In the genomic region with DNA sequence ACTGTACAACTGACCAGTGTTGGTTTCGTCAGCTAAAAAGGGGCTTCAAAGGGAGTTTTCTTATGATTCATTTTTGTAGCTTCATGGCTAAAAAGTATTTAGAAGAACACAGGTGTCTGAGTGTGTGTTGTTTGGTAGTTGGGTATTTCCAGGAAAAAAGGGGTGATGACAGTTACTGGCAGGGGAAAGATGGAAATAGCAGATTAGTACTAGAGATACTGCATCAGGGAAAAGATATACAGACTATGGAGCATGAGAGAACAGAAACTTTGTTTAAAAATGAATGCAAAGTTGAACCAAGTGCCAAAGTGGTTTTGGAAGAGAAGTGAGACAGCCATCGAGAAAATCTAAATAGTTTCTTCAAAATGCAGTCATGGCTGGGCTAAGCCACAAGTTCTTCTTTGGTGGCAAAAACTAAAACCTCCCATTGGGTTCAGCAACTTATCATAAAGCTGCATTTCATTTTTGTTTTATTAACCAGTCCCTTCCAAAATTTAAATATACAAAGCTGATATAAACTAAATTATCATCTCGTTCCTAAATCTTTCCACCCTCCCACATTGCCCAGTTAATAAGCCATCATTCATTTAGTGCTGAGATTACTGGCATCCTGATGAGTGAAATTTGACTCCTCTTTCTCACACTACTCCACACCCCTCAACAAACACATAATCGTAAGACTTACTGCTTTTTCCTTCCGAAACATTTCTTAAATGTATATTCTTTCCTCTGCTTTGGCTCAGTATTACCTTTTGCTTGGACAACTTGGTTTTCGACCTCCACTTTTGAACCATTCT, we compare ENCODE assay signal across 9 cellular contexts. TPM values are rescaled to one million over a fixed set of nuclear protein-coding genes. Genes with fewer than 3 reads are reported as not detected.
DNase-seq lines count a peak whose midpoint lies in the region; ATAC-seq and TF ChIP-seq lines count a peak whose summit lies in the region.
"Had no signal": no experiment of that assay in that cellular context is flagged by ENCODE, and none has a peak within 500 bp of the region (broad histone marks: within the 10 kb centered on the region; RNA-seq: fewer than 3 reads in every experiment).

No MANE protein-coding gene starts in this region.

- WGBS in suprapubic skin = 59% methylated on average over 6 of the region's 6 CpGs

- no peak for TF ChIP-seq EP300 in suprapubic skin (IDR thresholded peaks at IDR 0.05)

- H3K9me3 ChIP-seq in suprapubic skin = no peaks in the 10 kb centered on the region

- H3K36me3 Mint-ChIP-seq in chondrocyte (ENCODE audit: low read depth) = peaks cover 8% of the 10 kb centered on the region

- H3K9me3 Mint-ChIP-seq in chondrocyte (ENCODE audit: low read depth) = no peaks in the 10 kb centered on the region

- TF ChIP-seq POLR2A in GM18505 (IDR thresholded peaks at IDR 0.05; ENCODE audit: borderline replicate concordance, extremely low read depth, insufficient read depth, insufficient read length) (no peak), suprapubic skin (IDR thresholded peaks at IDR 0.05) (no peak)

- H3K27me3 Mint-ChIP-seq in chondrocyte (ENCODE audit: low read depth) = no peaks in the 10 kb centered on the region

- H3K27ac Mint-ChIP-seq in chondrocyte (ENCODE audit: unreplicated experiment) = peak overlapping the region; percentile 62

- H3K36me3 ChIP-seq in suprapubic skin = no peaks in the 10 kb centered on the region

- TF ChIP-seq CTCF in GM20000 (IDR thresholded peaks at IDR 0.05; ENCODE audit: extremely low read depth, missing control alignments) = no peak
- no peak for TF ChIP-seq CTCF in chondrocyte (IDR thresholded peaks at IDR 0.05)
- TF ChIP-seq CTCF in suprapubic skin (IDR thresholded peaks at IDR 0.05) = no peak

- H3K4me1 ChIP-seq in suprapubic skin = peaks cover 31% of the 10 kb centered on the region

- H3K27me3 ChIP-seq in suprapubic skin = no peaks in the 10 kb centered on the region

- peaks cover 54% of the 10 kb centered on the region for H3K4me1 Mint-ChIP-seq in chondrocyte (ENCODE audit: low read depth)

- no peak overlapping the region for H3K4me3 Mint-ChIP-seq in chondrocyte (ENCODE audit: unreplicated experiment)

- peak; percentile 27 for DNase-seq in GM20000 (ENCODE audit: low spot score)
- no peak for DNase-seq in chondrocyte (ENCODE audit: low spot score)
- DNase-seq in ureter (ENCODE audit: low spot score) = no peak
- no peak for DNase-seq in suprapubic skin (ENCODE audit: low spot score in 2 of 2)
- no peak for DNase-seq in NCI-H187 treated with DMSO at 0.1 percent for 48 hours (lab: John Stamatoyannopoulos, UW)
- DNase-seq in NCI-H526 treated with DMSO at 0.1 percent for 48 hours (lab: John Stamatoyannopoulos, UW) = no peak
- DNase-seq: NCI-H2029 had no signal

- peak; percentile 46 for ATAC-seq in GM18505 (IDR thresholded peaks at IDR 0.05; ENCODE audit: unreplicated experiment)
- ATAC-seq in HG03108 (IDR thresholded peaks at IDR 0.05; ENCODE audit: unreplicated experiment) = peak; percentile 49

- H3K27ac ChIP-seq in suprapubic skin = no peak overlapping the region

- no peak overlapping the region for H3K4me3 ChIP-seq in suprapubic skin

RNA-seq across cellular contexts. Expression of a gene that starts 33.5 kb away (rescaled TPM):
- total RNA-seq in chondrocyte = 51.7 to 83.8 TPM (median 59.3 TPM) in 3 replicates
- 77.8 TPM for total RNA-seq in ureter
- total RNA-seq in suprapubic skin = 100 to 1,000 TPM in 2 of 4 donors, 10 to 100 TPM in 2; 58.2 to 128 (median 95.0) TPM
